In the genomic region with DNA sequence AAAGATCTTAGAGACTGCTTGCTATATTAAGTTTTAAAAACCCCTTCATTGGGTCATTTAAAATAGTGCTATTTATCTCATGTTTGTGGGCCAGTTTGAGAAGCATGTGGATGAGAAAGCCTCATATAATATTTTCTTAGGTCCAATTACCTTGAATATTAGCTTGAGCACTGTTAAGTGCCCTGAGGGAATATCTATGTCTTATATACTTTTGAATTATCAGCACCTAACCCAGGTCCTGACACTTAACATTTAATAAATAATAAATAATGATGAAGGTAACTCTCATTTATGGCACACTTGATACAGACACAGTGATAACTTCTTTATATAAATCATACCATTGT, we compare ENCODE assay signal across 1 cellular context.
TF ChIP-seq lines count a peak whose summit lies in the region.

No MANE protein-coding gene starts in this region.

TF ChIP-seq in WTC11, 78 proteins besides CTCF, POLR2A, EP300 and RAD21 (continued from another document):
- TF ChIP-seq, protein P1, sequence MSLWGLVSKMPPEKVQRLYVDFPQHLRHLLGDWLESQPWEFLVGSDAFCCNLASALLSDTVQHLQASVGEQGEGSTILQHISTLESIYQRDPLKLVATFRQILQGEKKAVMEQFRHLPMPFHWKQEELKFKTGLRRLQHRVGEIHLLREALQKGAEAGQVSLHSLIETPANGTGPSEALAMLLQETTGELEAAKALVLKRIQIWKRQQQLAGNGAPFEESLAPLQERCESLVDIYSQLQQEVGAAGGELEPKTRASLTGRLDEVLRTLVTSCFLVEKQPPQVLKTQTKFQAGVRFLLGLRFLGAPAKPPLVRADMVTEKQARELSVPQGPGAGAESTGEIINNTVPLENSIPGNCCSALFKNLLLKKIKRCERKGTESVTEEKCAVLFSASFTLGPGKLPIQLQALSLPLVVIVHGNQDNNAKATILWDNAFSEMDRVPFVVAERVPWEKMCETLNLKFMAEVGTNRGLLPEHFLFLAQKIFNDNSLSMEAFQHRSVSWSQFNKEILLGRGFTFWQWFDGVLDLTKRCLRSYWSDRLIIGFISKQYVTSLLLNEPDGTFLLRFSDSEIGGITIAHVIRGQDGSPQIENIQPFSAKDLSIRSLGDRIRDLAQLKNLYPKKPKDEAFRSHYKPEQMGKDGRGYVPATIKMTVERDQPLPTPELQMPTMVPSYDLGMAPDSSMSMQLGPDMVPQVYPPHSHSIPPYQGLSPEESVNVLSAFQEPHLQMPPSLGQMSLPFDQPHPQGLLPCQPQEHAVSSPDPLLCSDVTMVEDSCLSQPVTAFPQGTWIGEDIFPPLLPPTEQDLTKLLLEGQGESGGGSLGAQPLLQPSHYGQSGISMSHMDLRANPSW (CRISPR knock-in tag; conservative IDR thresholded peaks at IDR 0.05; ENCODE audit: low read depth), result no peak
- TF ChIP-seq, protein P2, sequence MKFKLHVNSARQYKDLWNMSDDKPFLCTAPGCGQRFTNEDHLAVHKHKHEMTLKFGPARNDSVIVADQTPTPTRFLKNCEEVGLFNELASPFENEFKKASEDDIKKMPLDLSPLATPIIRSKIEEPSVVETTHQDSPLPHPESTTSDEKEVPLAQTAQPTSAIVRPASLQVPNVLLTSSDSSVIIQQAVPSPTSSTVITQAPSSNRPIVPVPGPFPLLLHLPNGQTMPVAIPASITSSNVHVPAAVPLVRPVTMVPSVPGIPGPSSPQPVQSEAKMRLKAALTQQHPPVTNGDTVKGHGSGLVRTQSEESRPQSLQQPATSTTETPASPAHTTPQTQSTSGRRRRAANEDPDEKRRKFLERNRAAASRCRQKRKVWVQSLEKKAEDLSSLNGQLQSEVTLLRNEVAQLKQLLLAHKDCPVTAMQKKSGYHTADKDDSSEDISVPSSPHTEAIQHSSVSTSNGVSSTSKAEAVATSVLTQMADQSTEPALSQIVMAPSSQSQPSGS (CRISPR knock-in tag; IDR thresholded peaks at IDR 0.05; ENCODE audit: borderline replicate concordance, low read depth), result no peak
- no peak for TF ChIP-seq GABPB1 (CRISPR knock-in tag; IDR thresholded peaks at IDR 0.05)
- no peak for TF ChIP-seq JUN (CRISPR knock-in tag; IDR thresholded peaks at IDR 0.05)
- no peak for TF ChIP-seq KAT7 (CRISPR knock-in tag; IDR thresholded peaks at IDR 0.05; ENCODE audit: borderline replicate concordance)
- TF ChIP-seq ZNF317 (CRISPR knock-in tag; IDR thresholded peaks at IDR 0.05; ENCODE audit: borderline replicate concordance, low read depth), result no peak
- no peak for TF ChIP-seq FOXJ3 (CRISPR knock-in tag; IDR thresholded peaks at IDR 0.05; ENCODE audit: borderline replicate concordance)
- no peak for TF ChIP-seq IRF2 (CRISPR knock-in tag; IDR thresholded peaks at IDR 0.05; ENCODE audit: borderline replicate concordance, low read depth)
- no peak for TF ChIP-seq NR2C2 (CRISPR knock-in tag; IDR thresholded peaks at IDR 0.05)
- TF ChIP-seq ZNF121 (CRISPR knock-in tag; IDR thresholded peaks at IDR 0.05), result no peak
- TF ChIP-seq, protein P3, sequence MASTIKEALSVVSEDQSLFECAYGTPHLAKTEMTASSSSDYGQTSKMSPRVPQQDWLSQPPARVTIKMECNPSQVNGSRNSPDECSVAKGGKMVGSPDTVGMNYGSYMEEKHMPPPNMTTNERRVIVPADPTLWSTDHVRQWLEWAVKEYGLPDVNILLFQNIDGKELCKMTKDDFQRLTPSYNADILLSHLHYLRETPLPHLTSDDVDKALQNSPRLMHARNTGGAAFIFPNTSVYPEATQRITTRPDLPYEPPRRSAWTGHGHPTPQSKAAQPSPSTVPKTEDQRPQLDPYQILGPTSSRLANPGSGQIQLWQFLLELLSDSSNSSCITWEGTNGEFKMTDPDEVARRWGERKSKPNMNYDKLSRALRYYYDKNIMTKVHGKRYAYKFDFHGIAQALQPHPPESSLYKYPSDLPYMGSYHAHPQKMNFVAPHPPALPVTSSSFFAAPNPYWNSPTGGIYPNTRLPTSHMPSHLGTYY (CRISPR knock-in tag; IDR thresholded peaks at IDR 0.05), result no peak
- TF ChIP-seq, protein P4, sequence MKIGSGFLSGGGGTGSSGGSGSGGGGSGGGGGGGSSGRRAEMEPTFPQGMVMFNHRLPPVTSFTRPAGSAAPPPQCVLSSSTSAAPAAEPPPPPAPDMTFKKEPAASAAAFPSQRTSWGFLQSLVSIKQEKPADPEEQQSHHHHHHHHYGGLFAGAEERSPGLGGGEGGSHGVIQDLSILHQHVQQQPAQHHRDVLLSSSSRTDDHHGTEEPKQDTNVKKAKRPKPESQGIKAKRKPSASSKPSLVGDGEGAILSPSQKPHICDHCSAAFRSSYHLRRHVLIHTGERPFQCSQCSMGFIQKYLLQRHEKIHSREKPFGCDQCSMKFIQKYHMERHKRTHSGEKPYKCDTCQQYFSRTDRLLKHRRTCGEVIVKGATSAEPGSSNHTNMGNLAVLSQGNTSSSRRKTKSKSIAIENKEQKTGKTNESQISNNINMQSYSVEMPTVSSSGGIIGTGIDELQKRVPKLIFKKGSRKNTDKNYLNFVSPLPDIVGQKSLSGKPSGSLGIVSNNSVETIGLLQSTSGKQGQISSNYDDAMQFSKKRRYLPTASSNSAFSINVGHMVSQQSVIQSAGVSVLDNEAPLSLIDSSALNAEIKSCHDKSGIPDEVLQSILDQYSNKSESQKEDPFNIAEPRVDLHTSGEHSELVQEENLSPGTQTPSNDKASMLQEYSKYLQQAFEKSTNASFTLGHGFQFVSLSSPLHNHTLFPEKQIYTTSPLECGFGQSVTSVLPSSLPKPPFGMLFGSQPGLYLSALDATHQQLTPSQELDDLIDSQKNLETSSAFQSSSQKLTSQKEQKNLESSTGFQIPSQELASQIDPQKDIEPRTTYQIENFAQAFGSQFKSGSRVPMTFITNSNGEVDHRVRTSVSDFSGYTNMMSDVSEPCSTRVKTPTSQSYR (CRISPR knock-in tag; IDR thresholded peaks at IDR 0.05), result no peak
- TF ChIP-seq, protein P5, sequence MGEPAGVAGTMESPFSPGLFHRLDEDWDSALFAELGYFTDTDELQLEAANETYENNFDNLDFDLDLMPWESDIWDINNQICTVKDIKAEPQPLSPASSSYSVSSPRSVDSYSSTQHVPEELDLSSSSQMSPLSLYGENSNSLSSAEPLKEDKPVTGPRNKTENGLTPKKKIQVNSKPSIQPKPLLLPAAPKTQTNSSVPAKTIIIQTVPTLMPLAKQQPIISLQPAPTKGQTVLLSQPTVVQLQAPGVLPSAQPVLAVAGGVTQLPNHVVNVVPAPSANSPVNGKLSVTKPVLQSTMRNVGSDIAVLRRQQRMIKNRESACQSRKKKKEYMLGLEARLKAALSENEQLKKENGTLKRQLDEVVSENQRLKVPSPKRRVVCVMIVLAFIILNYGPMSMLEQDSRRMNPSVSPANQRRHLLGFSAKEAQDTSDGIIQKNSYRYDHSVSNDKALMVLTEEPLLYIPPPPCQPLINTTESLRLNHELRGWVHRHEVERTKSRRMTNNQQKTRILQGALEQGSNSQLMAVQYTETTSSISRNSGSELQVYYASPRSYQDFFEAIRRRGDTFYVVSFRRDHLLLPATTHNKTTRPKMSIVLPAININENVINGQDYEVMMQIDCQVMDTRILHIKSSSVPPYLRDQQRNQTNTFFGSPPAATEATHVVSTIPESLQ (CRISPR knock-in tag; IDR thresholded peaks at IDR 0.05), result no peak
